Comparison of ENCODE assay signal across 16 cellular contexts in the genomic region with DNA sequence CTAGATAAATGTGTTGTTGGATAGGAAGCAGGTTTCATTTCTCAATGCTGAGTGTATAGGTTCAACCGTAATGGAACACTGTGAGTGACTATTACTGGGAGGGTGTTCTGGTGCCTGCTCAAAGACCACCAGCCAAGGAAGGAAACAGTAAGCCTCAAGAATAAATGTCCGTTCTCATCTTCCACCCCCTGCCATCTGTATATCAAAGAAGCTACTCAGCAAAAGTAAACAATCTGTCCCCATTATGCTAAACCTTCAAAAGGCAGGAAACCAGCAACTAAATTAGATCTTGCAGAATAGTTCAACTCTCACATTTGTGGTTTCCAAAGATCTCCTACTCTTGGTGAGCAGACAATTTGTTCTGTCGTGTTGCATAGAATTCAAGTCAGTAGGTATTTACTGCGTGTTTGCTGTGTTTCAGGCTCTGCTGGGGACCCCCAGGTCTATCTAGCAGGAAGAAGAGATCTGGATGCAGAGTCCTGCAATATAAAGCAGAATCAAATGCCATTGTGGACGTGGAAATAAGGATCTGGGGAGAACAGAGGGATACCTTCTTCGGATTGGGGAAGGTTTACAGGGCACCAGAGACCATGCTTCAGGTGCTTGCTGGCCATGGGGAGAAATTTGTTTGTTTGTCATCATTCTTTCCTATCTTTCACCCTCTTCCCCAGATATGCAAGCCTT.
A peak's percentile ranks its signal among the peaks of the same experiment; 100 is the strongest.
DNase-seq lines count a peak whose midpoint lies in the region; ATAC-seq, FAIRE-seq and TF ChIP-seq lines count a peak whose summit lies in the region.
"Had no signal": no experiment of that assay in that cellular context is flagged by ENCODE, and none has a peak within 500 bp of the region (broad histone marks: within the 10 kb centered on the region; RNA-seq: fewer than 3 reads in every experiment).

No MANE protein-coding gene starts in this region.

- peaks cover 33% of the 10 kb centered on the region for H3K36me3 Mint-ChIP-seq in CD4-positive, CD25-positive, alpha-beta regulatory T cell
- H3K36me3 Mint-ChIP-seq in activated naive CD4-positive, alpha-beta T cell treated with anti-CD3 and anti-CD28 coated beads, Interleukin-2, amount 50 U/mL, for 72 hours = peaks cover 16 to 18% of the 10 kb centered on the region in 2 donors
- H3K36me3 Mint-ChIP-seq in naive thymus-derived CD4-positive, alpha-beta T cell = peaks cover 7 to 37% (median 34%) of the 10 kb centered on the region in 5 donors
- H3K36me3 Mint-ChIP-seq in MCF 10A (ENCODE audit: insufficient read depth, unreplicated experiment) = no peaks in the 10 kb centered on the region

- H4K20me1 ChIP-seq in KMS-11 (ENCODE audit: insufficient read depth) = no peaks in the 10 kb centered on the region

- peak overlapping the region; percentile 70 to 95 (median 75) for H3K27ac Mint-ChIP-seq in CD4-positive, CD25-positive, alpha-beta regulatory T cell
- peak overlapping the region in 1 of 2 donors; percentile 47 for H3K27ac Mint-ChIP-seq in activated naive CD4-positive, alpha-beta T cell treated with anti-CD3 and anti-CD28 coated beads, Interleukin-2, amount 50 U/mL, for 72 hours
- H3K27ac Mint-ChIP-seq in naive thymus-derived CD4-positive, alpha-beta T cell = peak overlapping the region; percentile 85 to 98 (median 93)
- H3K27ac Mint-ChIP-seq in MCF 10A (ENCODE audit: low read depth, unreplicated experiment) = no peak overlapping the region

- in situ Hi-C loops in brain microvascular endothelial cell (cut with HindIII; ENCODE audit: low pct_ligation_motif_present, low sequenced_read_pairs) = no loop called here

- peak overlapping the region; percentile 46 to 79 (median 69) for H3K4me3 Mint-ChIP-seq in CD4-positive, CD25-positive, alpha-beta regulatory T cell
- peak overlapping the region; percentile 78 to 88 (median 82) for H3K4me3 Mint-ChIP-seq in naive thymus-derived CD4-positive, alpha-beta T cell
- no peak overlapping the region for H3K4me3 Mint-ChIP-seq in MCF 10A (ENCODE audit: unreplicated experiment)

- H3K4me1 ChIP-seq in CD4-positive, CD25-positive, alpha-beta regulatory T cell (ENCODE audit: control insufficient read depth, insufficient read depth, low read length, poor library complexity, severe bottlenecking) = peaks cover 54% of the 10 kb centered on the region
- peaks cover 41% of the 10 kb centered on the region for H3K4me1 ChIP-seq in KMS-11 (ENCODE audit: low read depth, poor library complexity, severe bottlenecking)
- peaks cover 87 to 92% of the 10 kb centered on the region in 2 donors for H3K4me1 ChIP-seq in naive thymus-derived CD4-positive, alpha-beta T cell (ENCODE audit: control insufficient read depth in 2 of 2, insufficient read depth in 2 of 2, low read length in 2 of 2)

- no peak for FAIRE-seq in HTR-8/SVneo (lab: Jason Lieb, UNC)
- FAIRE-seq: keratinocyte had no signal

- intact Hi-C loops in naive thymus-derived CD4-positive, alpha-beta T cell (cut with micrococcal nuclease) = loop anchor here (1.0 to 10.0 kb wide), 9 partner anchors 11 to 1268 kb away; partner anchors contain the start of gene SCML4 (in 2 of the 2)
- intact Hi-C loops in MCF 10A (cut with micrococcal nuclease) = no loop called here

- no peaks in the 10 kb centered on the region for H3K27me3 ChIP-seq in CD4-positive, CD25-positive, alpha-beta regulatory T cell (ENCODE audit: control insufficient read depth, insufficient read depth, low read length)
- H3K27me3 ChIP-seq in KMS-11 (ENCODE audit: insufficient read depth, low read depth) (no peaks in the 10 kb centered on the region), brain microvascular endothelial cell (replicated peaks) (no peaks in the 10 kb centered on the region)
- no peaks in the 10 kb centered on the region for H3K27me3 ChIP-seq in naive thymus-derived CD4-positive, alpha-beta T cell (ENCODE audit: control insufficient read depth in 2 of 2, insufficient read depth in 2 of 2, low read length in 2 of 2)

- H3K9me3 Mint-ChIP-seq in CD4-positive, CD25-positive, alpha-beta regulatory T cell = peaks cover 0 to 2% (median 0%) of the 10 kb centered on the region in 7 donors
- no peaks in the 10 kb centered on the region for H3K9me3 Mint-ChIP-seq in activated naive CD4-positive, alpha-beta T cell treated with anti-CD3 and anti-CD28 coated beads, Interleukin-2, amount 50 U/mL, for 72 hours
- peaks cover 0 to 2% (median 0%) of the 10 kb centered on the region in 11 donors for H3K9me3 Mint-ChIP-seq in naive thymus-derived CD4-positive, alpha-beta T cell
- no peaks in the 10 kb centered on the region for H3K9me3 Mint-ChIP-seq in MCF 10A (ENCODE audit: unreplicated experiment)

- H3K9ac ChIP-seq in KMS-11 = no peak overlapping the region

- peak in 2 of 3 donors; percentile 59 to 74 for DNase-seq in CD4-positive, CD25-positive, alpha-beta regulatory T cell
- no peak for DNase-seq in activated naive CD4-positive, alpha-beta T cell treated with anti-CD3 and anti-CD28 coated beads, Interleukin-2, amount 50 U/mL, for 72 hours (ENCODE audit: low spot score in 2 of 2)
- peak in 7 of 9 donors; percentile 66 to 88 (median 80) for DNase-seq in naive thymus-derived CD4-positive, alpha-beta T cell
- DNase-seq in stimulated activated CD4-positive, alpha-beta T cell treated with anti-CD3 and anti-CD28 coated beads, Interleukin-2, amount 100 ng/mL, for 24 hours = no peak
- DNase-seq in HTR-8/SVneo (ENCODE audit: insufficient read length, low spot score) = no peak
- no peak for DNase-seq in brain microvascular endothelial cell
- DNase-seq in MCF 10A (ENCODE audit: unreplicated experiment) = no peak
- DNase-seq: amniotic stem cell; NCI-H187; NCI-H526 treated with DMSO at 0.1 percent for 48 hours; posterior cingulate gyrus; stimulated activated CD4-positive, alpha-beta T cell treated with anti-CD3 and anti-CD28 coated beads, Interleukin-15, amount 100 ng/mL, for 24 hours; T1000 had no signal

- no peaks in the 10 kb centered on the region for H3K36me3 ChIP-seq in CD4-positive, CD25-positive, alpha-beta regulatory T cell (ENCODE audit: control insufficient read depth, insufficient read depth, low read length)
- H3K36me3 ChIP-seq in KMS-11 (ENCODE audit: insufficient read depth) (no peaks in the 10 kb centered on the region), brain microvascular endothelial cell (replicated peaks) (no peaks in the 10 kb centered on the region)
- H3K36me3 ChIP-seq in naive thymus-derived CD4-positive, alpha-beta T cell (ENCODE audit: control insufficient read depth in 2 of 3, insufficient read depth in 3 of 3, low read length in 3 of 3) = peaks cover 0 to 4% (median 0%) of the 10 kb centered on the region in 3 experiments
- H3K36me3 ChIP-seq: thoracic aorta had no signal

- TF ChIP-seq CTCF in KMS-11 (conservative IDR thresholded peaks at IDR 0.05; ENCODE audit: low read depth, low read length) (no peak), brain microvascular endothelial cell (IDR thresholded peaks at IDR 0.05; ENCODE audit: low read depth, low read length, missing control alignments) (no peak), MCF 10A (IDR thresholded peaks at IDR 0.05; ENCODE audit: unreplicated experiment) (no peak)

- no peak overlapping the region for H2AFZ ChIP-seq in KMS-11 (ENCODE audit: low read depth)

- H3K79me2 ChIP-seq in KMS-11 (ENCODE audit: insufficient read depth, low read depth) = no peaks in the 10 kb centered on the region

- POLR2A ChIA-PET in naive thymus-derived CD4-positive, alpha-beta T cell (lab: Charles Lee) = interaction anchor here (0.6 to 8.7 kb wide), 14 partner anchors 9 to 111 kb away, joined by 3 to 140 read pairs (median 5); partner anchors contain the start of gene SCML4
- POLR2A ChIA-PET in MCF 10A (lab: Yijun Ruan, JAX) = interaction anchor here (0.6 to 0.7 kb wide), 2 partner anchors 31 to 490 kb away, joined by 3 read pairs; no protein-coding TSS in a partner anchor

- peak overlapping the region; percentile 75 for H3K4me3 ChIP-seq in CD4-positive, CD25-positive, alpha-beta regulatory T cell (ENCODE audit: low read depth, low read length)
- H3K4me3 ChIP-seq in KMS-11 (IDR thresholded peaks at IDR 0.05; ENCODE audit: insufficient read depth, low read depth, low read length) (no peak overlapping the region), brain microvascular endothelial cell (ENCODE audit: low read depth, low read length) (no peak overlapping the region)
- H3K4me3 ChIP-seq in naive thymus-derived CD4-positive, alpha-beta T cell (ENCODE audit: low read length) = peak overlapping the region; percentile 39
- H3K4me3 ChIP-seq: thoracic aorta had no signal

- H3K4me2 ChIP-seq in KMS-11 = peak overlapping the region; percentile 42

- H3K27me3 Mint-ChIP-seq in CD4-positive, CD25-positive, alpha-beta regulatory T cell = no peaks in the 10 kb centered on the region
- no peaks in the 10 kb centered on the region for H3K27me3 Mint-ChIP-seq in naive thymus-derived CD4-positive, alpha-beta T cell
- H3K27me3 Mint-ChIP-seq in MCF 10A (ENCODE audit: insufficient read depth, unreplicated experiment) = peaks cover 74% of the 10 kb centered on the region

- no peaks in the 10 kb centered on the region for H3K9me3 ChIP-seq in CD4-positive, CD25-positive, alpha-beta regulatory T cell (ENCODE audit: control insufficient read depth in 2 of 2, low read length in 2 of 2)
- H3K9me3 ChIP-seq in naive thymus-derived CD4-positive, alpha-beta T cell (ENCODE audit: control insufficient read depth in 2 of 3, low read length in 3 of 3) = no peaks in the 10 kb centered on the region
- H3K9me3 ChIP-seq: thoracic aorta had no signal

- peak; percentile 71 to 72 for ATAC-seq in CD4-positive, CD25-positive, alpha-beta regulatory T cell (ENCODE audit: low read depth in 2 of 2)
- peak; percentile 28 to 70 for ATAC-seq in activated naive CD4-positive, alpha-beta T cell treated with anti-CD3 and anti-CD28 coated beads, Interleukin-2, amount 50 U/mL, for 72 hours
- ATAC-seq in naive thymus-derived CD4-positive, alpha-beta T cell = peak; percentile 80

- no TSS peak for BruUV-seq in MCF 10A (replicated peaks; lab: Mats Ljungman, UMichigan)

- H3K4me1 Mint-ChIP-seq in CD4-positive, CD25-positive, alpha-beta regulatory T cell = peaks cover 29 to 90% (median 50%) of the 10 kb centered on the region in 4 donors
- peaks cover 63 to 99% (median 93%) of the 10 kb centered on the region in 7 donors for H3K4me1 Mint-ChIP-seq in naive thymus-derived CD4-positive, alpha-beta T cell
- H3K4me1 Mint-ChIP-seq in MCF 10A (ENCODE audit: insufficient read depth, unreplicated experiment) = no peaks in the 10 kb centered on the region

- CTCF ChIA-PET in naive thymus-derived CD4-positive, alpha-beta T cell (lab: Charles Lee) = interaction anchor here (0.6 to 3.5 kb wide), 7 partner anchors 8 to 1419 kb away, joined by 3 to 34 read pairs (median 4); partner anchors contain the start of gene SCML4
- CTCF ChIA-PET in MCF 10A (lab: Yijun Ruan, JAX) = no interaction called here

- H3K27ac ChIP-seq in CD4-positive, CD25-positive, alpha-beta regulatory T cell (ENCODE audit: insufficient read depth, low read length, poor library complexity, severe bottlenecking) = peak overlapping the region; percentile 48
- H3K27ac ChIP-seq in KMS-11 (no peak overlapping the region), brain microvascular endothelial cell (no peak overlapping the region)
- peak overlapping the region; percentile 66 for H3K27ac ChIP-seq in naive thymus-derived CD4-positive, alpha-beta T cell (ENCODE audit: low read depth, low read length)
- H3K27ac ChIP-seq: thoracic aorta had no signal

Comparison
In these comparisons a context has a peak if more than half of its experiments do, and no peak if none do; other contexts are left out.
1. DNase-seq: peak in CD4-positive, CD25-positive, alpha-beta regulatory T cell (2 of 3) and naive thymus-derived CD4-positive, alpha-beta T cell (7 of 9); none in activated naive CD4-positive, alpha-beta T cell treated with anti-CD3 and anti-CD28 coated beads, Interleukin-2, amount 50 U/mL, for 72 hours (0 of 2), stimulated activated CD4-positive, alpha-beta T cell treated with anti-CD3 and anti-CD28 coated beads, Interleukin-2, amount 100 ng/mL, for 24 hours (0 of 2), HTR-8/SVneo (single experiment), brain microvascular endothelial cell (single experiment) and MCF 10A (single experiment).
2. H3K27ac ChIP-seq: peak in CD4-positive, CD25-positive, alpha-beta regulatory T cell (single experiment) and naive thymus-derived CD4-positive, alpha-beta T cell (single experiment); none in KMS-11 (single experiment) and brain microvascular endothelial cell (single experiment).
3. H3K4me3 ChIP-seq: peak in CD4-positive, CD25-positive, alpha-beta regulatory T cell (single experiment) and naive thymus-derived CD4-positive, alpha-beta T cell (single experiment); none in KMS-11 (single experiment) and brain microvascular endothelial cell (single experiment).
4. Peak in every context shown above with its lines, with median percentiles within 50 percentile points of each other: ATAC-seq.